Comparison of ENCODE assay signal across 1 cellular context in the genomic region with DNA sequence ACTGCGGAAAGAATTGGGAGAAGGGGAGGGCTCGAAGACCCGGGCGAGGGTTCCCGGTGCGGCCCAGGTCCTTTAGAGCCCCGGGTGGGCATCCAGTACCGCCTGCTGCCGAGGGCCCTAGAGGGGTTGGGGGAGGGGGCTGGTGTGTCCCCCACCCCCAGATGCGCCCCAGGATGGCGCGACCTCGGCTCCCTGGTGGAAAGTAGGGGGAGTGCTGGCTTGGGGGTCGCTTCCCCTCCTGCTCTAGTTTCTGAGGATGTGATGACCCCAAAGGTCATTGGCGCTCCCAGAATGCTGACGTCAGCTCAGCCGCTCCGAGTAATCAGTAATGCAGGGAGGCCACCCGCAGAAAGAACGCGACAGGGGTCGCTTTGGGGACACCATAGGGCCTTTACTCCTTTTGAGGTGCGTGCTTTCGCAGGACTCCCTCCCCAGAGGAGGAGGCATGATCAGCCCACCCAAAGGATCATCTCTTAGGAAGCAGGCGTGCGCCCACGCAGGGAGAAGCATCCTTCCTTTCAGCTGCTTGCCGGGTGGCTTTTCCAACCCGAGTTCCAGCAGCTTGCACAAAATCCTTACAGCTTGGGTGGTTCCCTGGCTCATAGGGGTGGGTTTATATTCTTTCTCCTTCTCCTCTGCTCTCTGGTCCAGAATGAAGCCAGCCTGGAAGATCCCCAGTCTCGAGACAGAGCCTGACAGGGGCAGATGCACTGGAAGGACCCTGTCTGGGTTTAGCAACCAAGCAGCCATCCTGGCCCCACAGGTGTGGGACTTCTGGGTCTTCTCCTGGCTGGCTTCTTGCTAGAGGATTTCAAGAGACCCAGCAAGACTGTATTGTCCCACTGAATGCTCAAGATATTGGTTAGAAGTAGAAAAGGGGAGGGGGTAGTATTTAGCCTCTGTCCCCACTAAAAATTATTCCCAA.
TF ChIP-seq lines count a peak whose summit lies in the region.

No MANE protein-coding gene starts in this region.

TF ChIP-seq in WTC11, 78 proteins besides CTCF, POLR2A, EP300 and RAD21 (continued from another document):
- TF ChIP-seq, protein P1, sequence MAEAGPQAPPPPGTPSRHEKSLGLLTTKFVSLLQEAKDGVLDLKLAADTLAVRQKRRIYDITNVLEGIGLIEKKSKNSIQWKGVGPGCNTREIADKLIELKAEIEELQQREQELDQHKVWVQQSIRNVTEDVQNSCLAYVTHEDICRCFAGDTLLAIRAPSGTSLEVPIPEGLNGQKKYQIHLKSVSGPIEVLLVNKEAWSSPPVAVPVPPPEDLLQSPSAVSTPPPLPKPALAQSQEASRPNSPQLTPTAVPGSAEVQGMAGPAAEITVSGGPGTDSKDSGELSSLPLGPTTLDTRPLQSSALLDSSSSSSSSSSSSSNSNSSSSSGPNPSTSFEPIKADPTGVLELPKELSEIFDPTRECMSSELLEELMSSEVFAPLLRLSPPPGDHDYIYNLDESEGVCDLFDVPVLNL (CRISPR knock-in tag; IDR thresholded peaks at IDR 0.05; ENCODE audit: borderline replicate concordance, low read depth) = no peak
- no peak for TF ChIP-seq ZNF396 (CRISPR knock-in tag; IDR thresholded peaks at IDR 0.05; ENCODE audit: borderline replicate concordance)
- TF ChIP-seq, protein P2, sequence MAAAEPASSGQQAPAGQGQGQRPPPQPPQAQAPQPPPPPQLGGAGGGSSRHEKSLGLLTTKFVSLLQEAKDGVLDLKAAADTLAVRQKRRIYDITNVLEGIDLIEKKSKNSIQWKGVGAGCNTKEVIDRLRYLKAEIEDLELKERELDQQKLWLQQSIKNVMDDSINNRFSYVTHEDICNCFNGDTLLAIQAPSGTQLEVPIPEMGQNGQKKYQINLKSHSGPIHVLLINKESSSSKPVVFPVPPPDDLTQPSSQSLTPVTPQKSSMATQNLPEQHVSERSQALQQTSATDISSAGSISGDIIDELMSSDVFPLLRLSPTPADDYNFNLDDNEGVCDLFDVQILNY (CRISPR knock-in tag; IDR thresholded peaks at IDR 0.05) = no peak
TF ChIP-seq in WTC11: peak in this region for 2.
